ENCODE assay signal across 8 cellular contexts in genomic region chr5:317086-317811, GRCh38. TPM values are rescaled to one million over a fixed set of nuclear protein-coding genes. Genes with fewer than 3 reads are reported as not detected.
A peak's percentile ranks its signal among the peaks of the same experiment; 100 is the strongest.
DNase-seq lines count a peak whose midpoint lies in the region; ATAC-seq and TF ChIP-seq lines count a peak whose summit lies in the region.

No MANE protein-coding gene starts in this region.

- H4K20me1 ChIP-seq in DND-41 (ENCODE audit: insufficient read depth, low read length) = peaks cover 33% of the 10 kb centered on the region; the same call in 1 of the 2 replicates

- no peaks in the 10 kb centered on the region for H3K9me3 ChIP-seq in DND-41 (ENCODE audit: insufficient read depth, low read length, severe bottlenecking)
- no peaks in the 10 kb centered on the region for H3K9me3 ChIP-seq in iPS DF 6.9 (ENCODE audit: control insufficient read depth, insufficient read depth, low read length)

- DNase-seq in DND-41 (no peak), NOMO-1 treated with DMSO at 0.1 percent for 48 hours (lab: John Stamatoyannopoulos, UW; ENCODE audit: unreplicated experiment) (peak; percentile 95), iPS DF 6.9 (ENCODE audit: low read depth, low spot score) (peak; percentile 54), GDM1 (lab: John Stamatoyannopoulos, UW) (no peak)
- peak; percentile 63 to 74 for DNase-seq in activated naive CD4-positive, alpha-beta T cell treated with anti-CD3 and anti-CD28 coated beads, Interleukin-2, amount 50 U/mL, for 72 hours (ENCODE audit: low spot score in 2 of 2)
- peak; percentile 32 for DNase-seq in stimulated activated CD8-positive, alpha-beta memory T cell treated with anti-CD3 and anti-CD28 coated beads, Interleukin-12 subunit alpha, Interleukin-12 subunit beta, amount 100 ng/mL, for 24 hours (ENCODE audit: extremely low read depth)

- H3K4me3 ChIP-seq in DND-41 (ENCODE audit: low read depth in 1 of 2, low read length in 2 of 2) = no peak overlapping the region
- no peak overlapping the region for H3K4me3 ChIP-seq in iPS DF 6.9 (ENCODE audit: low read length)

- no CpG with 5 or more reads among the region's 26 CpGs for WGBS in iPS DF 6.9 (ENCODE audit: insufficient coverage, insufficient read length)

- H3K4me1 ChIP-seq in DND-41 (ENCODE audit: insufficient read depth, low read length) (peaks cover 27% of the 10 kb centered on the region), iPS DF 6.9 (ENCODE audit: control insufficient read depth, insufficient read depth, low read length) (peaks cover 6% of the 10 kb centered on the region)

- ATAC-seq in DND-41 (ENCODE audit: insufficient read depth, low read depth) (peak; percentile 30; the same call in 2 of the 3 replicates), GM19372 (IDR thresholded peaks at IDR 0.05; ENCODE audit: low read depth, unreplicated experiment) (peak; percentile 56), HG03196 (IDR thresholded peaks at IDR 0.05; ENCODE audit: unreplicated experiment) (peak; percentile 57)
- ATAC-seq in activated naive CD4-positive, alpha-beta T cell treated with anti-CD3 and anti-CD28 coated beads, Interleukin-2, amount 50 U/mL, for 72 hours = peak; percentile 60 to 69

- no peak overlapping the region for H3K9ac ChIP-seq in DND-41 (ENCODE audit: low read depth, low read length)

- no peak overlapping the region for H3K4me2 ChIP-seq in DND-41 (ENCODE audit: insufficient read depth, low read length)

- peaks cover 0 to 5% of the 10 kb centered on the region in 2 donors for H3K36me3 Mint-ChIP-seq in activated naive CD4-positive, alpha-beta T cell treated with anti-CD3 and anti-CD28 coated beads, Interleukin-2, amount 50 U/mL, for 72 hours

- H3K27ac Mint-ChIP-seq in activated naive CD4-positive, alpha-beta T cell treated with anti-CD3 and anti-CD28 coated beads, Interleukin-2, amount 50 U/mL, for 72 hours = peak overlapping the region in 1 of 2 donors; percentile 29

- H3K9me3 Mint-ChIP-seq in activated naive CD4-positive, alpha-beta T cell treated with anti-CD3 and anti-CD28 coated beads, Interleukin-2, amount 50 U/mL, for 72 hours = no peaks in the 10 kb centered on the region

- H3K27ac ChIP-seq in DND-41 (ENCODE audit: low read length) = peak overlapping the region; percentile 32; the same call in 1 of the 2 replicates
- H3K27ac ChIP-seq in iPS DF 6.9 (ENCODE audit: low read length) = no peak overlapping the region

- no peak overlapping the region for H2AFZ ChIP-seq in DND-41 (ENCODE audit: low read depth, low read length)

- peaks cover 2% of the 10 kb centered on the region; the same call in 1 of the 2 replicates for H3K79me2 ChIP-seq in DND-41 (ENCODE audit: insufficient read depth, low read length)

- TF ChIP-seq CTCF in DND-41 (IDR thresholded peaks at IDR 0.05; ENCODE audit: borderline replicate concordance, extremely low read depth, low read length, poor library complexity, severe bottlenecking) = peak; percentile 10

- H3K27me3 ChIP-seq in DND-41 (ENCODE audit: insufficient read depth, low read length, poor library complexity) = no peaks in the 10 kb centered on the region
- H3K27me3 ChIP-seq in iPS DF 6.9 (ENCODE audit: control insufficient read depth, insufficient read depth, low read length) = peaks cover 25% of the 10 kb centered on the region

- H3K36me3 ChIP-seq in DND-41 (ENCODE audit: insufficient read depth, low read length) (peaks cover 45% of the 10 kb centered on the region), iPS DF 6.9 (ENCODE audit: control insufficient read depth, insufficient read depth, low read length) (peaks cover 11% of the 10 kb centered on the region)

RNA-seq across cellular contexts. Expression of gene AHRR, which starts 4.3 kb away (rescaled TPM):
- 10 to 100 TPM; 38.3 to 43.8 TPM for total RNA-seq in activated naive CD4-positive, alpha-beta T cell treated with anti-CD3 and anti-CD28 coated beads, Interleukin-2, amount 50 U/mL, for 72 hours

RNA-seq across cellular contexts. Expression of gene PDCD6, which starts 45.8 kb away (rescaled TPM):
- 10 to 100 TPM; 57.9 to 90.5 TPM for total RNA-seq in activated naive CD4-positive, alpha-beta T cell treated with anti-CD3 and anti-CD28 coated beads, Interleukin-2, amount 50 U/mL, for 72 hours

Comparison
In these comparisons a context has a peak if more than half of its experiments do, and no peak if none do; other contexts are left out.
1. DNase-seq: peak in NOMO-1 treated with DMSO at 0.1 percent for 48 hours (single experiment), activated naive CD4-positive, alpha-beta T cell treated with anti-CD3 and anti-CD28 coated beads, Interleukin-2, amount 50 U/mL, for 72 hours (2 of 2), iPS DF 6.9 (single experiment) and stimulated activated CD8-positive, alpha-beta memory T cell treated with anti-CD3 and anti-CD28 coated beads, Interleukin-12 subunit alpha, Interleukin-12 subunit beta, amount 100 ng/mL, for 24 hours (single experiment); none in DND-41 (single experiment) and GDM1 (single experiment).
2. Peak in every context shown above with its lines, with median percentiles within 50 percentile points of each other: ATAC-seq.